In genomic region chr7:105177026-105177425, GRCh38 we compare ENCODE assay signal across 23 cellular contexts.
"Had no signal": no experiment of that assay in that cellular context is flagged by ENCODE, and none has a peak within 500 bp of the region (broad histone marks: within the 10 kb centered on the region; RNA-seq: fewer than 3 reads in every experiment).

No MANE protein-coding gene starts in this region.

- H3K27me3 ChIP-seq: esophagus muscularis mucosa, gastrocnemius medialis, heart right ventricle, left lung had no signal

- ATAC-seq: gastrocnemius medialis, heart right ventricle, left cardiac atrium, left lung, left ventricle myocardium superior, mucosa of descending colon had no signal

- DNase-seq: cortex of kidney; effector CD8-positive, alpha-beta T cell; foreskin melanocyte; gastrocnemius medialis; glutamatergic neuron; head of caudate nucleus; heart right ventricle; hippocampal formation; left cardiac atrium; left lung; left ventricle myocardium superior; mammary epithelial cell; mesendoderm; mucosa of descending colon; naive B cell had no signal

- H3K9me3 Mint-ChIP-seq: dendritic cell treated with granulocyte-macrophage colony-stimulating factor and Interleukin-4, amounts not matched to agents 40 ng/mL and 50 ng/mL, for 4 days had no signal

- H3K9me3 ChIP-seq: left lung had no signal

- H3K4me3 Mint-ChIP-seq: dendritic cell treated with granulocyte-macrophage colony-stimulating factor and Interleukin-4, amounts not matched to agents 40 ng/mL and 50 ng/mL, for 4 days; memory B cell had no signal

- H3K27ac ChIP-seq: esophagus muscularis mucosa, gastrocnemius medialis, heart right ventricle, left lung had no signal

- H3K27ac Mint-ChIP-seq: dendritic cell treated with granulocyte-macrophage colony-stimulating factor and Interleukin-4, amounts not matched to agents 40 ng/mL and 50 ng/mL, for 4 days; memory B cell had no signal

- H3K4me1 ChIP-seq: left lung had no signal

- H3K4me3 ChIP-seq: esophagus muscularis mucosa, gastrocnemius medialis, heart right ventricle, left lung, lung, mucosa of descending colon had no signal

- H3K36me3 ChIP-seq: esophagus muscularis mucosa, gastrocnemius medialis, heart right ventricle, left lung had no signal

- FAIRE-seq: colon, endothelial cell of umbilical vein, islet of Langerhans, keratinocyte had no signal

- H3K27me3 Mint-ChIP-seq: dendritic cell treated with granulocyte-macrophage colony-stimulating factor and Interleukin-4, amounts not matched to agents 40 ng/mL and 50 ng/mL, for 4 days; memory B cell; naive B cell had no signal
